Comparison of ENCODE assay signal across 8 cellular contexts in genomic region chr7:29684787-29685650, GRCh38.
A peak's percentile ranks its signal among the peaks of the same experiment; 100 is the strongest.
DNase-seq lines count a peak whose midpoint lies in the region; ATAC-seq and TF ChIP-seq lines count a peak whose summit lies in the region.

No MANE protein-coding gene starts in this region.

- H3K27ac ChIP-seq in effector memory CD4-positive, alpha-beta T cell (ENCODE audit: insufficient read depth, low read length, poor library complexity, severe bottlenecking), result no peak overlapping the region
- peak overlapping the region; percentile 81 to 98 for H3K27ac ChIP-seq in lung (ENCODE audit: low read depth in 1 of 2, low read length in 1 of 2)

- peaks cover 5% of the 10 kb centered on the region for H3K4me1 Mint-ChIP-seq in activated CD4-positive, alpha-beta memory T cell treated with anti-CD3 and anti-CD28 coated beads, Interleukin-2, amount 10 ng/mL, durations not matched to agents 7 days and 5 days

- DNase-seq in A172 (ENCODE audit: low spot score), result peak; percentile 44
- peak; percentile 52 for DNase-seq in NCI-H510A (lab: John Stamatoyannopoulos, UW)
- peak; percentile 42 for DNase-seq in activated CD4-positive, alpha-beta memory T cell treated with anti-CD3 and anti-CD28 coated beads, Interleukin-2, amount 10 ng/mL, durations not matched to agents 7 days and 5 days
- DNase-seq in effector memory CD4-positive, alpha-beta T cell, result peak in 1 of 3 donors; percentile 2
- DNase-seq in lung (ENCODE audit: low spot score), result peak; percentile 78
- DNase-seq in stimulated activated CD4-positive, alpha-beta T cell treated with anti-CD3 and anti-CD28 coated beads, TNF-alpha, amount 100 ng/mL, for 4 hours (ENCODE audit: low read depth in 3 of 3), result peak in 2 of 3 experiments; percentile 9 to 11

- TF ChIP-seq CTCF in lung (IDR thresholded peaks at IDR 0.05; ENCODE audit: control extremely low read depth, extremely low read depth), result no peak

- no peaks in the 10 kb centered on the region for H3K36me3 Mint-ChIP-seq in activated CD4-positive, alpha-beta memory T cell treated with anti-CD3 and anti-CD28 coated beads, Interleukin-2, amount 10 ng/mL, durations not matched to agents 7 days and 5 days (ENCODE audit: low read depth)

- peak overlapping the region; percentile 46 for H3K4me3 ChIP-seq in effector memory CD4-positive, alpha-beta T cell (ENCODE audit: insufficient read depth, low read depth, low read length, poor library complexity, severe bottlenecking)
- peak overlapping the region; percentile 60 for H3K4me3 ChIP-seq in lung

- peaks cover 45% of the 10 kb centered on the region for H3K27me3 Mint-ChIP-seq in activated CD4-positive, alpha-beta memory T cell treated with anti-CD3 and anti-CD28 coated beads, Interleukin-2, amount 10 ng/mL, durations not matched to agents 7 days and 5 days

- H3K27me3 ChIP-seq in effector memory CD4-positive, alpha-beta T cell (replicated peaks; ENCODE audit: control insufficient read depth, insufficient read depth, low read length, poor library complexity, severe bottlenecking), result no peaks in the 10 kb centered on the region
- no peaks in the 10 kb centered on the region for H3K27me3 ChIP-seq in lung (ENCODE audit: control insufficient read depth, insufficient read depth)

- peak overlapping the region; percentile 71 for H3K4me3 Mint-ChIP-seq in activated CD4-positive, alpha-beta memory T cell treated with anti-CD3 and anti-CD28 coated beads, Interleukin-2, amount 10 ng/mL, durations not matched to agents 7 days and 5 days

- no peaks in the 10 kb centered on the region for H3K9me3 Mint-ChIP-seq in activated CD4-positive, alpha-beta memory T cell treated with anti-CD3 and anti-CD28 coated beads, Interleukin-2, amount 10 ng/mL, durations not matched to agents 7 days and 5 days

- ATAC-seq in GM18499 (IDR thresholded peaks at IDR 0.05; ENCODE audit: insufficient read depth, unreplicated experiment) (peak; percentile 54), HG03025 (IDR thresholded peaks at IDR 0.05; ENCODE audit: low FRiP score, unreplicated experiment) (peak; percentile 72), lung (ENCODE audit: insufficient read depth, low FRiP score) (peak; percentile 82)

- H3K36me3 ChIP-seq in effector memory CD4-positive, alpha-beta T cell (ENCODE audit: control insufficient read depth, insufficient read depth, low read length), result no peaks in the 10 kb centered on the region
- no peaks in the 10 kb centered on the region for H3K36me3 ChIP-seq in lung (ENCODE audit: control insufficient read depth in 2 of 2, insufficient read depth in 2 of 2, low read length in 2 of 2)

- POLR2A ChIA-PET in activated CD4-positive, alpha-beta memory T cell treated with anti-CD3 and anti-CD28 coated beads, Interleukin-2, amount 10 ng/mL, durations not matched to agents 7 days and 5 days (lab: Charles Lee), result no interaction called here

- no peaks in the 10 kb centered on the region for H3K9me3 ChIP-seq in effector memory CD4-positive, alpha-beta T cell (ENCODE audit: control insufficient read depth, low read length)
- no peaks in the 10 kb centered on the region for H3K9me3 ChIP-seq in lung (ENCODE audit: control insufficient read depth in 2 of 2, insufficient read depth in 1 of 2, low read length in 1 of 2)

- H3K27ac Mint-ChIP-seq in activated CD4-positive, alpha-beta memory T cell treated with anti-CD3 and anti-CD28 coated beads, Interleukin-2, amount 10 ng/mL, durations not matched to agents 7 days and 5 days, result no peak overlapping the region

- 1% methylated on average over 51 to 114 of the region's 114 CpGs for WGBS in lung, 2 donors

- CTCF ChIA-PET in activated CD4-positive, alpha-beta memory T cell treated with anti-CD3 and anti-CD28 coated beads, Interleukin-2, amount 10 ng/mL, durations not matched to agents 7 days and 5 days (lab: Charles Lee), result no interaction called here

- H3K4me1 ChIP-seq in effector memory CD4-positive, alpha-beta T cell (ENCODE audit: control insufficient read depth, insufficient read depth, low read length, poor library complexity, severe bottlenecking), result no peaks in the 10 kb centered on the region
- no peaks in the 10 kb centered on the region for H3K4me1 ChIP-seq in lung (ENCODE audit: control insufficient read depth in 2 of 2, insufficient read depth in 2 of 2, low read length in 2 of 2)
